15 cellular contexts compared by ENCODE assay signal in the genomic region with DNA sequence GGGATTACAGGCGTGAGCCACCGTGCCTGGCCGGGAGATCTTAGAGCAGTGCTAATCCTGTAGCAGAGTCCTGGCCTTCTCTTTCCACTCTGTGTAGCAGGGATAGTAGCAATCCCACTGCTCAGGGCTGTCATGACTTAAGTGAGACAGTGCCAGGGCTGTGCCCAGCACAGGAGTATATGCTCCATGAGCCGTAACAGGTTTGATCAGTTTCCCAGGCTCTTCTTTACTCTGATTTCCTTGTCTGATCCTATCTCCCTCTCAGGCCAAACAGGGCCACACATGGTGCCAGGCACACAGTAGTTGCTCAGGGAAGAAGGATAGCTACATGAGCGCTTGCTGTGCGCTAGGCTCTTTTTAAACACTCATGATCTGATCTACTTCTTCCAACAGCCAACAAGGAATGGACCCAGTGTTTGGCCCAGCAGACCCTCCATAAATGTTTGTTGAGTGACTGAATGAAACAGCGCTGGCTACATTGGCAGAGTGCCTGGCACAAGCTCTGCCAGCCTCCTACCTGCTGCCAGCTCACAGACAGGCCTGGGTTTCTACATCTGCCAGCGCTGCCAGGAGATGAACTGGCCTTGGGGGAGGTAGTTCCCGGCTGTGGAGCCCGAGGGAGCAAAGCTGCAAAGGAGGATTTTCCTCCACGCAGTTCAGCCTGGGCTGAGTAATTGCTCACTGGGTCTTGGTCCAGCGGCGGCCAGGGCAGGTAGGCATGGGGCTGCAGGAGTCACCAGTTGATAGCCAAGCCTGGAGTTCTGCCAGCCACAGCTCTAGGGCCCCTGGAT. TPM values are rescaled to one million over a fixed set of nuclear protein-coding genes. Genes with fewer than 3 reads are reported as not detected.
DNase-seq lines count a peak whose midpoint lies in the region; ATAC-seq, FAIRE-seq and TF ChIP-seq lines count a peak whose summit lies in the region.
"Had no signal": no experiment of that assay in that cellular context is flagged by ENCODE, and none has a peak within 500 bp of the region (broad histone marks: within the 10 kb centered on the region; RNA-seq: fewer than 3 reads in every experiment).

No MANE protein-coding gene starts in this region.

- H3K4me1 Mint-ChIP-seq in mesothelial cell of epicardium (peaks cover 13% of the 10 kb centered on the region), GM23338 (peaks cover 13% of the 10 kb centered on the region)

- H3K27ac ChIP-seq in RWPE1 (peak overlapping the region; percentile 81), pancreas (no peak overlapping the region), esophagus muscularis mucosa (replicated peaks in 1 of 4) (no peak overlapping the region), GM23338 (ENCODE audit: low read depth) (no peak overlapping the region)
- H3K27ac ChIP-seq: SJCRH30 had no signal

- H3K9me3 ChIP-seq in pancreas (no peaks in the 10 kb centered on the region), esophagus muscularis mucosa (no peaks in the 10 kb centered on the region)
- H3K9me3 ChIP-seq: SJCRH30 had no signal

- intact Hi-C loops in pancreas (cut with DNase I) (no loop called here), esophagus muscularis mucosa (cut with DNase I) (no loop called here)

- CTCF ChIA-PET in RWPE1 (lab: Yijun Ruan, JAX): interaction anchor here (0.6 to 4.2 kb wide), 7 partner anchors 18 to 668 kb away, joined by 3 to 32 read pairs (median 4); no protein-coding TSS in a partner anchor

- no peaks in the 10 kb centered on the region for H3K36me3 ChIP-seq in pancreas
- no peaks in the 10 kb centered on the region for H3K36me3 ChIP-seq in esophagus muscularis mucosa
- H3K36me3 ChIP-seq in GM23338 (ENCODE audit: insufficient read depth): no peaks in the 10 kb centered on the region
- H3K36me3 ChIP-seq: SJCRH30 had no signal

- H3F3A ChIP-seq in GM23338 (replicated peaks; ENCODE audit: low read depth): no peaks in the 10 kb centered on the region

- H3K36me3 Mint-ChIP-seq in mesothelial cell of epicardium (no peaks in the 10 kb centered on the region), GM23338 (ENCODE audit: low read depth) (no peaks in the 10 kb centered on the region)
- H3K36me3 Mint-ChIP-seq: activated naive CD8-positive, alpha-beta T cell; CD8-positive, alpha-beta T cell had no signal

- peaks cover 0 to 4% (median 0%) of the 10 kb centered on the region in 3 donors for H3K4me1 ChIP-seq in pancreas
- peaks cover 0 to 20% (median 13%) of the 10 kb centered on the region in 4 donors for H3K4me1 ChIP-seq in esophagus muscularis mucosa
- H3K4me1 ChIP-seq in GM23338 (ENCODE audit: insufficient read depth): peaks cover 8% of the 10 kb centered on the region

- POLR2A ChIA-PET in RWPE1 (lab: Yijun Ruan, JAX; ENCODE audit: low non-redundant PET): interaction anchor here (0.6 to 0.7 kb wide), 2 partner anchors 42 to 46 kb away, joined by 5 to 7 read pairs; no protein-coding TSS in a partner anchor

- no peaks in the 10 kb centered on the region for H3K9me3 Mint-ChIP-seq in mesothelial cell of epicardium
- H3K9me3 Mint-ChIP-seq in GM23338: no peaks in the 10 kb centered on the region
- H3K9me3 Mint-ChIP-seq: activated B cell treated with CpG ODN at 0.5 μM for 24 hours; CD8-positive, alpha-beta T cell had no signal

- no peak overlapping the region for H2AFZ ChIP-seq in GM23338

- H3K27ac Mint-ChIP-seq in mesothelial cell of epicardium (no peak overlapping the region), GM23338 (no peak overlapping the region)
- H3K27ac Mint-ChIP-seq: activated B cell treated with CpG ODN at 0.5 μM for 24 hours; activated naive CD8-positive, alpha-beta T cell; CD8-positive, alpha-beta T cell had no signal

- ATAC-seq in pancreas: peak; percentile 58 to 81 (median 74)
- ATAC-seq in GM23338: no peak
- ATAC-seq: CD8-positive, alpha-beta T cell had no signal

- FAIRE-seq in HTR-8/SVneo (lab: Jason Lieb, UNC): peak; percentile 62
- FAIRE-seq in pancreas (lab: Jason Lieb, UNC): no peak

- no peak for TF ChIP-seq EP300 in esophagus muscularis mucosa (IDR thresholded peaks at IDR 0.05)

- DNase-seq in HTR-8/SVneo (ENCODE audit: insufficient read length, low spot score) (no peak), RWPE1 (ENCODE audit: low spot score) (peak; percentile 89), glomerular visceral epithelial cell (ENCODE audit: extremely low spot score) (peak; percentile 55), pancreas (peak in 4 of 6 donors; percentile 21 to 65 (median 48)), esophagus muscularis mucosa (ENCODE audit: extremely low spot score) (no peak), mesothelial cell of epicardium (ENCODE audit: low spot score in 2 of 2, unreplicated experiment in 2 of 2) (no peak), DMS114 treated with DMSO at 0.1 percent for 48 hours (lab: John Stamatoyannopoulos, UW; ENCODE audit: unreplicated experiment) (no peak), GM23338 (ENCODE audit: low spot score) (no peak)
- DNase-seq: activated B cell treated with CpG ODN at 0.5 μM for 24 hours; activated CD8-positive, alpha-beta memory T cell treated with anti-CD3 and anti-CD28 coated beads, Interleukin-2, amount 50 U/mL, for 4 hours; CD8-positive, alpha-beta T cell; NCI-H1105; NCI-H510A treated with DMSO at 0.1 percent for 48 hours; SJCRH30 had no signal

- no peaks in the 10 kb centered on the region for H3K9me2 ChIP-seq in GM23338 (ENCODE audit: insufficient read depth)

- TF ChIP-seq CTCF in RWPE1 (conservative IDR thresholded peaks at IDR 0.05; ENCODE audit: low read depth) (no peak), pancreas (IDR thresholded peaks at IDR 0.05) (no peak), esophagus muscularis mucosa (IDR thresholded peaks at IDR 0.05) (no peak), mesothelial cell of epicardium (IDR thresholded peaks at IDR 0.05; ENCODE audit: unreplicated experiment) (no peak), GM23338 (conservative IDR thresholded peaks at IDR 0.05; ENCODE audit: low read depth in 2 of 2) (no peak)

- 54 to 59% methylated on average over 13 of the region's 13 CpGs for WGBS in pancreas, 2 donors
- WGBS in esophagus muscularis mucosa: 84% methylated on average over 10 of the region's 13 CpGs

- no peak overlapping the region for H3K4me2 ChIP-seq in GM23338

- TF ChIP-seq POLR2A in esophagus muscularis mucosa (IDR thresholded peaks at IDR 0.05; ENCODE audit: low read depth): no peak

- H3K4me3 ChIP-seq in pancreas (no peak overlapping the region), esophagus muscularis mucosa (no peak overlapping the region), GM23338 (no peak overlapping the region)
- H3K4me3 ChIP-seq: SJCRH30 had no signal

- no peak overlapping the region for H3K4me3 Mint-ChIP-seq in mesothelial cell of epicardium
- no peak overlapping the region for H3K4me3 Mint-ChIP-seq in GM23338
- H3K4me3 Mint-ChIP-seq: activated B cell treated with CpG ODN at 0.5 μM for 24 hours; activated naive CD8-positive, alpha-beta T cell; CD8-positive, alpha-beta T cell had no signal

- H4K20me1 ChIP-seq in GM23338 (replicated peaks; ENCODE audit: insufficient read depth): no peaks in the 10 kb centered on the region

- H3K27me3 Mint-ChIP-seq in mesothelial cell of epicardium (ENCODE audit: low read depth) (no peaks in the 10 kb centered on the region), GM23338 (ENCODE audit: insufficient read depth, low read depth, poor library complexity) (peaks cover 8% of the 10 kb centered on the region)
- H3K27me3 Mint-ChIP-seq: activated naive CD8-positive, alpha-beta T cell had no signal

- no peaks in the 10 kb centered on the region for H3K79me2 ChIP-seq in GM23338 (replicated peaks; ENCODE audit: insufficient read depth)

- H3K27me3 ChIP-seq in pancreas: no peaks in the 10 kb centered on the region
- H3K27me3 ChIP-seq in esophagus muscularis mucosa: peaks cover 0 to 20% (median 0%) of the 10 kb centered on the region in 4 donors
- H3K27me3 ChIP-seq in GM23338 (ENCODE audit: insufficient read depth): no peaks in the 10 kb centered on the region
- H3K27me3 ChIP-seq: SJCRH30 had no signal

TF ChIP-seq in GM23338, 12 proteins besides CTCF, POLR2A, EP300 and RAD21 (continues in another document):
- no peak for TF ChIP-seq POLR2AphosphoS5 (IDR thresholded peaks at IDR 0.05; ENCODE audit: low read depth)
- no peak for TF ChIP-seq NANOG (IDR thresholded peaks at IDR 0.05; ENCODE audit: borderline replicate concordance)
- no peak for TF ChIP-seq STAT1 (IDR thresholded peaks at IDR 0.05; ENCODE audit: unreplicated experiment)
- no peak for TF ChIP-seq EZH2phosphoT487 (IDR thresholded peaks at IDR 0.05; ENCODE audit: unreplicated experiment)
- TF ChIP-seq, protein P1, sequence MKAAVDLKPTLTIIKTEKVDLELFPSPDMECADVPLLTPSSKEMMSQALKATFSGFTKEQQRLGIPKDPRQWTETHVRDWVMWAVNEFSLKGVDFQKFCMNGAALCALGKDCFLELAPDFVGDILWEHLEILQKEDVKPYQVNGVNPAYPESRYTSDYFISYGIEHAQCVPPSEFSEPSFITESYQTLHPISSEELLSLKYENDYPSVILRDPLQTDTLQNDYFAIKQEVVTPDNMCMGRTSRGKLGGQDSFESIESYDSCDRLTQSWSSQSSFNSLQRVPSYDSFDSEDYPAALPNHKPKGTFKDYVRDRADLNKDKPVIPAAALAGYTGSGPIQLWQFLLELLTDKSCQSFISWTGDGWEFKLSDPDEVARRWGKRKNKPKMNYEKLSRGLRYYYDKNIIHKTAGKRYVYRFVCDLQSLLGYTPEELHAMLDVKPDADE (IDR thresholded peaks at IDR 0.05): no peak
- TF ChIP-seq ZNF114 (CRISPR knock-in tag; IDR thresholded peaks at IDR 0.05): no peak
- TF ChIP-seq CREB1 (CRISPR knock-in tag; IDR thresholded peaks at IDR 0.05; ENCODE audit: low read depth): no peak

RNA-seq across cellular contexts. Expression of a gene that starts 36.9 kb away (rescaled TPM):
- 1 to 10 TPM in 2 of 6 donors, under 1 TPM in 4; 0.31 to 1.8 (median 0.52) TPM for total RNA-seq in pancreas
- polyA plus RNA-seq in pancreas: 1 to 10 TPM; 2.1 to 2.9 TPM
- total RNA-seq in esophagus muscularis mucosa: 1 to 10 TPM in 3 of 4 donors, under 1 TPM in 1; 0.83 to 5.3 (median 3.0) TPM
- total RNA-seq in mesothelial cell of epicardium: 8.5 to 9.7 TPM (median 8.9 TPM) in 3 replicates
- total RNA-seq in GM23338 (2014; rRNA removed; shearing (Covaris generic)): 2.9 and 4.2 TPM in 2 replicates
- 7.9 and 8.4 TPM in 2 replicates for polyA plus RNA-seq in GM23338 (2016; fragmentation: Nextera tagmentation; extraction: Ambion mirVana)

Comparison
In these comparisons a context has a peak if more than half of its experiments do, and no peak if none do; other contexts are left out.
1. DNase-seq: peak in RWPE1 (single experiment), glomerular visceral epithelial cell (single experiment) and pancreas (4 of 6); none in HTR-8/SVneo (single experiment), esophagus muscularis mucosa (single experiment), mesothelial cell of epicardium (0 of 2), DMS114 treated with DMSO at 0.1 percent for 48 hours (single experiment) and GM23338 (single experiment).